18 cellular contexts compared by ENCODE assay signal in the genomic region with DNA sequence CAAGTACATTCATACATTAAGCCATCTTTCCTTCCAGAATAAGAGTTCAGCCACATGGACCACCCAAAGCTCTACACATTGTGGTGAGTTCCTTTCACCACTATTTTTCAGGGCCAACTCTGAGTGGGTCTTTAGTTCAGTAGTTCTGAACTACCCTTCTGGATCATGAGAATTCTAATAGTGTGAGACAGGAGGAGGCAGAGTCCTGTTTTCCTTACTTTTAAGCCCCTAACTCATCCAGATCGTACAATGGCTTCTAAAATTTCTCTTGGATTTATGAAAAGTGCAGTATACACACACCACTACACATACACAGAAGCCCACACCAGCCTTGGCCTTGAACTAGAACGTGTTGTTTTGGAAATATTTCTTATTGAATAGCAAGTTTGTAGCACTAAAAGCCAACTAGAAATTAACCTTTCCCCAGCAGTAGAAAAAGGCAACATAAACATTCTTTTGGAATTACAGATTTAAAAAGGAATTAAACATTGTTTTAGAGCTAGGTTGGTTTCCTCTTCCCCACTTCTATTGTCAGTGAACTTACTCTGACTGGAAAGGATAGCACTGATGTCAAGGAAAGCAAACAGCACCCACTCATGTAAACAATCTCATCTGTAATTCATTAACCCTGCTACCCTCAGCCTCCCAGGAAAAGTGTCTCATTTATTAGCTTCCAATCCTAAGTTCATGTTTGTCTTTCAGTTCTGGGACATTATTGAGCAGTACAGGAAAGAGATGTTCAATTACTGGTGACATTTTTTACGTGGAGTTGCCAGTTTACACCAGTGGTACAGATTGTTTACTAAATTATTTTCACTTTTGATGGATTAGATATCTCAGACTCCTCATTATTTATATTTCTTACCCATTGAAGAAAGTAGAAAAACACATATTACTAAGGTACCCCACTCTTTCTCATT.
DNase-seq lines count a peak whose midpoint lies in the region; TF ChIP-seq lines count a peak whose summit lies in the region.
"Had no signal": no experiment of that assay in that cellular context is flagged by ENCODE, and none has a peak within 500 bp of the region (broad histone marks: within the 10 kb centered on the region; RNA-seq: fewer than 3 reads in every experiment).

No MANE protein-coding gene starts in this region.

- peaks cover 17 to 29% of the 10 kb centered on the region in 2 donors for H3K4me1 ChIP-seq in mucosa of rectum (ENCODE audit: control insufficient read depth in 2 of 2, insufficient read depth in 2 of 2, low read length in 2 of 2)
- H3K4me1 ChIP-seq in Karpas-422 (ENCODE audit: low read length), result no peaks in the 10 kb centered on the region
- H3K4me1 ChIP-seq: neural progenitor cell had no signal

- no peak overlapping the region for H3K4me3 ChIP-seq in LNCaP clone FGC (ENCODE audit: low read depth, low read length)
- H3K4me3 ChIP-seq in mucosa of rectum (ENCODE audit: low read length in 2 of 2), result peak overlapping the region in 1 of 2 donors; percentile 21
- no peak overlapping the region for H3K4me3 ChIP-seq in Karpas-422 (ENCODE audit: low read length)
- H3K4me3 ChIP-seq: dorsolateral prefrontal cortex, neural progenitor cell, testis had no signal

- H3K4me1 Mint-ChIP-seq in activated naive CD4-positive, alpha-beta T cell treated with anti-CD3 and anti-CD28 coated beads, Interleukin-2, amount 10 ng/mL, durations not matched to agents 7 days and 5 days, result no peaks in the 10 kb centered on the region

- H3K4me3 Mint-ChIP-seq in activated naive CD4-positive, alpha-beta T cell treated with anti-CD3 and anti-CD28 coated beads, Interleukin-2, amount 10 ng/mL, durations not matched to agents 7 days and 5 days, result no peak overlapping the region
- H3K4me3 Mint-ChIP-seq: activated T-cell treated with anti-CD3 and anti-CD28 coated beads, Interleukin-2, amount 50 U/mL, for 72 hours; HFFc6; neural progenitor cell; T-helper 2 cell treated with Interferon-gamma antibody and Interleukin-4, amounts not matched to agents 5 μg/mL and 100 μg/mL, for 36 hours had no signal

- no peak overlapping the region for H3K27ac Mint-ChIP-seq in activated naive CD4-positive, alpha-beta T cell treated with anti-CD3 and anti-CD28 coated beads, Interleukin-2, amount 10 ng/mL, durations not matched to agents 7 days and 5 days
- H3K27ac Mint-ChIP-seq: activated T-cell treated with anti-CD3 and anti-CD28 coated beads, Interleukin-2, amount 50 U/mL, for 72 hours; HFFc6; T-helper 2 cell treated with Interferon-gamma antibody and Interleukin-4, amounts not matched to agents 5 μg/mL and 100 μg/mL, for 36 hours had no signal

- no peak overlapping the region for H2AFZ ChIP-seq in Karpas-422 (ENCODE audit: low read length)
- H2AFZ ChIP-seq: neural progenitor cell had no signal

- H3K36me3 ChIP-seq in mucosa of rectum (ENCODE audit: control insufficient read depth in 2 of 2, insufficient read depth in 2 of 2, low read length in 2 of 2) (no peaks in the 10 kb centered on the region), Karpas-422 (ENCODE audit: insufficient read depth, low read length) (no peaks in the 10 kb centered on the region)
- H3K36me3 ChIP-seq: neural progenitor cell had no signal

- H3K9ac ChIP-seq in mucosa of rectum (ENCODE audit: low read depth in 1 of 2, low read length in 2 of 2) (no peak overlapping the region), Karpas-422 (ENCODE audit: low read length) (no peak overlapping the region)
- H3K9ac ChIP-seq: neural progenitor cell had no signal

- DNase-seq in AG08395 (ENCODE audit: low spot score) (peak; percentile 21), LNCaP clone FGC (ENCODE audit: low read depth) (peak; percentile 84), fibroblast of gingiva (ENCODE audit: low read depth) (peak; percentile 74), Karpas-422 (no peak), HK-2 (ENCODE audit: unreplicated experiment) (no peak), NCI-H2227 (lab: John Stamatoyannopoulos, UW; ENCODE audit: unreplicated experiment) (no peak)
- no peak for DNase-seq in activated naive CD4-positive, alpha-beta T cell treated with anti-CD3 and anti-CD28 coated beads, Interleukin-2, amount 10 ng/mL, durations not matched to agents 7 days and 5 days
- DNase-seq: activated T-cell treated with anti-CD3 and anti-CD28 coated beads, Interleukin-2, amount 50 U/mL, for 72 hours; amniotic stem cell; dorsolateral prefrontal cortex; HFFc6; NCI-H187; NCI-H82; stimulated activated CD4-positive, alpha-beta T cell treated with anti-CD3 and anti-CD28 coated beads, Interleukin-12 subunit alpha, Interleukin-12 subunit beta, amount 100 ng/mL, for 4 hours; testis had no signal

- no peaks in the 10 kb centered on the region for H3K9me2 ChIP-seq in Karpas-422 (replicated peaks; ENCODE audit: insufficient read depth, low read length)

- H3K4me2 ChIP-seq in Karpas-422 (ENCODE audit: low read depth, low read length, poor library complexity, severe bottlenecking), result no peak overlapping the region
- H3K4me2 ChIP-seq: neural progenitor cell had no signal

- H3K27me3 ChIP-seq in mucosa of rectum (ENCODE audit: control insufficient read depth in 2 of 2, insufficient read depth in 2 of 2, low read length in 2 of 2), result no peaks in the 10 kb centered on the region
- no peaks in the 10 kb centered on the region for H3K27me3 ChIP-seq in Karpas-422 (ENCODE audit: low read length)
- H3K27me3 ChIP-seq: dorsolateral prefrontal cortex, neural progenitor cell, testis had no signal

- H4K20me1 ChIP-seq in Karpas-422 (ENCODE audit: insufficient read depth, low read depth, low read length), result no peaks in the 10 kb centered on the region

- no peak for TF ChIP-seq CTCF in LNCaP clone FGC (IDR thresholded peaks at IDR 0.05; ENCODE audit: control insufficient read depth, extremely low read depth, insufficient read depth)

- no peaks in the 10 kb centered on the region for H3K36me3 Mint-ChIP-seq in activated naive CD4-positive, alpha-beta T cell treated with anti-CD3 and anti-CD28 coated beads, Interleukin-2, amount 10 ng/mL, durations not matched to agents 7 days and 5 days
- H3K36me3 Mint-ChIP-seq: neural progenitor cell had no signal

- no peaks in the 10 kb centered on the region for H3K79me2 ChIP-seq in Karpas-422 (ENCODE audit: low read length)

- no peaks in the 10 kb centered on the region for H3K9me3 Mint-ChIP-seq in activated naive CD4-positive, alpha-beta T cell treated with anti-CD3 and anti-CD28 coated beads, Interleukin-2, amount 10 ng/mL, durations not matched to agents 7 days and 5 days
- H3K9me3 Mint-ChIP-seq: HFFc6; neural progenitor cell; T-helper 2 cell treated with Interferon-gamma antibody and Interleukin-4, amounts not matched to agents 5 μg/mL and 100 μg/mL, for 36 hours had no signal

- CTCF ChIA-PET in activated naive CD4-positive, alpha-beta T cell treated with anti-CD3 and anti-CD28 coated beads, Interleukin-2, amount 10 ng/mL, durations not matched to agents 7 days and 5 days (lab: Charles Lee), result no interaction called here

- H3K27ac ChIP-seq in mucosa of rectum (ENCODE audit: low read depth in 2 of 2, low read length in 2 of 2) (peak overlapping the region; percentile 63 to 70), Karpas-422 (ENCODE audit: low read length) (no peak overlapping the region)
- H3K27ac ChIP-seq: dorsolateral prefrontal cortex, neural progenitor cell had no signal

- no peaks in the 10 kb centered on the region for H3K27me3 Mint-ChIP-seq in activated naive CD4-positive, alpha-beta T cell treated with anti-CD3 and anti-CD28 coated beads, Interleukin-2, amount 10 ng/mL, durations not matched to agents 7 days and 5 days

- H3K9me3 ChIP-seq in mucosa of rectum (ENCODE audit: control insufficient read depth in 2 of 2, low read length in 2 of 2) (no peaks in the 10 kb centered on the region), Karpas-422 (ENCODE audit: low read length) (no peaks in the 10 kb centered on the region)
- H3K9me3 ChIP-seq: testis had no signal

Comparison
In these comparisons a context has a peak if more than half of its experiments do, and no peak if none do; other contexts are left out.
1. DNase-seq: peak in AG08395 (single experiment), LNCaP clone FGC (single experiment) and fibroblast of gingiva (single experiment); none in Karpas-422 (single experiment), HK-2 (single experiment), NCI-H2227 (single experiment) and activated naive CD4-positive, alpha-beta T cell treated with anti-CD3 and anti-CD28 coated beads, Interleukin-2, amount 10 ng/mL, durations not matched to agents 7 days and 5 days (single experiment).